In genomic region chr17:42179911-42180410, GRCh38 we compare ENCODE assay signal across 1 cellular context.
TF ChIP-seq lines count a peak whose summit lies in the region.

No MANE protein-coding gene starts in this region.

TF ChIP-seq in HCT116, 20 proteins besides CTCF, POLR2A, EP300 and RAD21:
- TF ChIP-seq REST (IDR thresholded peaks at IDR 0.05; ENCODE audit: low read depth) (peak; percentile 77), POLR2AphosphoS5 (IDR thresholded peaks at IDR 0.05; ENCODE audit: low read depth, low read length) (no peak)
TF ChIP-seq in HCT116: peak in this region for 1.
